In the genomic region with DNA sequence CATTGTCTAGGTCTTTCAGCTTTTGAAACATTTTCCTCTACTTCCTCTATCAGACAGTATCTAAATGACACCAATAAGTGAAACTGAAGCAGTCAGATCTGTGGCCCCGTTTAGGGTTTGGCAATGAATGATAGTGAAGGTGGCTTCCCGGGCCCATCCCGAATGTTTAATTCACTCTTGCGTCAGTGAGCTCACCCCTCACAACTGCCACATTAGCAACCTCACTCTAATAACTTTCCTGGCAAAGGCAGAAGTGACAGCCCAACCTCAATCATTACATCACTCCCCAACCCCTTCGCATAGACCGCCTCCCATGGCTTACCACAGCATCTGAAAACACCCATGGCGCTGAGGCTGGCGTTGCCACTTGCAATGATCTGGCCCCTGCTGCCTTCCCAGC, we compare ENCODE assay signal across 18 cellular contexts.
DNase-seq lines count a peak whose midpoint lies in the region; ATAC-seq and TF ChIP-seq lines count a peak whose summit lies in the region.
"Had no signal": no experiment of that assay in that cellular context is flagged by ENCODE, and none has a peak within 500 bp of the region (broad histone marks: within the 10 kb centered on the region; RNA-seq: fewer than 3 reads in every experiment).

No MANE protein-coding gene starts in this region.

- no peak overlapping the region for H3K23ac ChIP-seq in neuronal stem cell (ENCODE audit: low read depth, low read length, poor library complexity)

- DNase-seq in GM13976 (ENCODE audit: low spot score) (peak; percentile 26), SIG-M5 treated with dmso at 0.1 percent for 504 hours (lab: John Stamatoyannopoulos, UW; ENCODE audit: unreplicated experiment) (peak; percentile 76), neuronal stem cell (ENCODE audit: low spot score) (no peak), SK-N-DZ (ENCODE audit: low spot score) (no peak), HuH-7.5 (ENCODE audit: low spot score) (no peak)
- DNase-seq: activated CD8-positive, alpha-beta T cell treated with anti-CD3 and anti-CD28 coated beads for 36 hours; activated effector memory CD4-positive, alpha-beta T cell treated with Interleukin-2 at 50 U/mL for 16 hours; CD4-positive, alpha-beta T cell; cortex of kidney; H7; head of caudate nucleus; kidney; NCI-H1694 treated with DMSO at 0.1 percent for 48 hours; NCI-H526 had no signal

- H3K9me3 ChIP-seq in neuronal stem cell (replicated peaks in 1 of 2; ENCODE audit: control insufficient read depth in 2 of 2, insufficient read depth in 1 of 2, low read depth in 1 of 2, low read length in 2 of 2) = no peaks in the 10 kb centered on the region
- H3K9me3 ChIP-seq: thoracic aorta had no signal

- no peak overlapping the region for H2AK5ac ChIP-seq in neuronal stem cell (ENCODE audit: low read depth, low read length)

- no peak overlapping the region for H3K4me2 ChIP-seq in neuronal stem cell (ENCODE audit: insufficient read depth, low read length, poor library complexity, severe bottlenecking)

- H3K4ac ChIP-seq in neuronal stem cell (ENCODE audit: low read length) = no peak overlapping the region

- H4K91ac ChIP-seq in neuronal stem cell (ENCODE audit: low read depth, low read length, poor library complexity) = no peak overlapping the region

- H2BK5ac ChIP-seq in neuronal stem cell (ENCODE audit: low read length) = no peak overlapping the region

- H3K9ac ChIP-seq in neuronal stem cell (ENCODE audit: low read depth, low read length, poor library complexity) = no peak overlapping the region

- H3K14ac ChIP-seq in neuronal stem cell (ENCODE audit: low read length) = no peak overlapping the region

- ATAC-seq in HG02610 (IDR thresholded peaks at IDR 0.05; ENCODE audit: unreplicated experiment) = peak; percentile 60
- no peak for ATAC-seq in SK-N-SH treated with all-trans-retinoic acid at 6 μM for 48 hours
- ATAC-seq: activated CD8-positive, alpha-beta T cell treated with anti-CD3 and anti-CD28 coated beads for 36 hours had no signal

- no peaks in the 10 kb centered on the region for H3K79me1 ChIP-seq in neuronal stem cell (ENCODE audit: low read depth, low read length)

- peak overlapping the region; percentile 55 for H3K18ac ChIP-seq in neuronal stem cell (ENCODE audit: low read length)

- H2BK15ac ChIP-seq in neuronal stem cell (ENCODE audit: low read length) = no peak overlapping the region

- H2BK120ac ChIP-seq in neuronal stem cell (ENCODE audit: low read depth, low read length) = no peak overlapping the region

- no CpG with 5 or more reads among the region's 8 CpGs for WGBS in neuronal stem cell (ENCODE audit: extremely low coverage in 2 of 2, insufficient read length in 2 of 2, insufficient replicate concordance in 1 of 2), 2 donors

- in situ Hi-C loops in GM13976 (cut with MboI; ENCODE audit: low sequenced_read_pairs, unreplicated experiment) = no loop called here

- no peak overlapping the region for H2BK12ac ChIP-seq in neuronal stem cell (ENCODE audit: low read length)

- no peak overlapping the region for H3K4me3 ChIP-seq in neuronal stem cell (ENCODE audit: low read length in 2 of 2)
- H3K4me3 ChIP-seq: thoracic aorta had no signal

- peak overlapping the region; percentile 29 for H4K8ac ChIP-seq in neuronal stem cell (ENCODE audit: low read depth, low read length)

- peaks cover 0 to 18% of the 10 kb centered on the region in 2 donors for H3K4me1 ChIP-seq in neuronal stem cell (ENCODE audit: control insufficient read depth in 2 of 2, insufficient read depth in 1 of 2, low read depth in 1 of 2, low read length in 2 of 2)

- H2AFZ ChIP-seq in neuronal stem cell (ENCODE audit: low read length) = no peak overlapping the region

- no peak for TF ChIP-seq CTCF in GM13976 (IDR thresholded peaks at IDR 0.05; ENCODE audit: borderline replicate concordance, control extremely low read depth, extremely low read depth, insufficient read depth, missing control alignments)

- peaks cover 0 to 19% (median 0%) of the 10 kb centered on the region in 3 experiments for H3K27me3 ChIP-seq in neuronal stem cell (ENCODE audit: control insufficient read depth in 3 of 3, insufficient read depth in 3 of 3, low read depth in 1 of 3, low read length in 3 of 3)

- H3K36me3 ChIP-seq in neuronal stem cell (replicated peaks in 1 of 2; ENCODE audit: control insufficient read depth in 2 of 2, insufficient read depth in 2 of 2, low read length in 2 of 2) = no peaks in the 10 kb centered on the region
- H3K36me3 ChIP-seq: thoracic aorta had no signal

- H3K27ac ChIP-seq in neuronal stem cell (replicated peaks; ENCODE audit: low read length) = no peak overlapping the region
- H3K27ac ChIP-seq: RWPE1, thoracic aorta had no signal

TF ChIP-seq in SK-N-SH treated with all-trans-retinoic acid at 6 μM for 48 hours, 23 proteins besides CTCF, POLR2A, EP300 and RAD21:
- no peak for TF ChIP-seq ZC3H10 (CRISPR knock-in tag; IDR thresholded peaks at IDR 0.05)
- no peak for TF ChIP-seq SNAI2 (CRISPR knock-in tag; IDR thresholded peaks at IDR 0.05)
- no peak for TF ChIP-seq ZNF70 (CRISPR knock-in tag; IDR thresholded peaks at IDR 0.05)
- no peak for TF ChIP-seq ZNF565 (CRISPR knock-in tag; conservative IDR thresholded peaks at IDR 0.05; ENCODE audit: low read depth)
- TF ChIP-seq ISL1 (CRISPR knock-in tag; IDR thresholded peaks at IDR 0.05) = no peak
- no peak for TF ChIP-seq BACH2 (CRISPR knock-in tag; IDR thresholded peaks at IDR 0.05; ENCODE audit: borderline replicate concordance)
- no peak for TF ChIP-seq ESRRG (CRISPR knock-in tag; IDR thresholded peaks at IDR 0.05)
- TF ChIP-seq RARB (CRISPR knock-in tag; IDR thresholded peaks at IDR 0.05) = no peak
- TF ChIP-seq, protein P1, sequence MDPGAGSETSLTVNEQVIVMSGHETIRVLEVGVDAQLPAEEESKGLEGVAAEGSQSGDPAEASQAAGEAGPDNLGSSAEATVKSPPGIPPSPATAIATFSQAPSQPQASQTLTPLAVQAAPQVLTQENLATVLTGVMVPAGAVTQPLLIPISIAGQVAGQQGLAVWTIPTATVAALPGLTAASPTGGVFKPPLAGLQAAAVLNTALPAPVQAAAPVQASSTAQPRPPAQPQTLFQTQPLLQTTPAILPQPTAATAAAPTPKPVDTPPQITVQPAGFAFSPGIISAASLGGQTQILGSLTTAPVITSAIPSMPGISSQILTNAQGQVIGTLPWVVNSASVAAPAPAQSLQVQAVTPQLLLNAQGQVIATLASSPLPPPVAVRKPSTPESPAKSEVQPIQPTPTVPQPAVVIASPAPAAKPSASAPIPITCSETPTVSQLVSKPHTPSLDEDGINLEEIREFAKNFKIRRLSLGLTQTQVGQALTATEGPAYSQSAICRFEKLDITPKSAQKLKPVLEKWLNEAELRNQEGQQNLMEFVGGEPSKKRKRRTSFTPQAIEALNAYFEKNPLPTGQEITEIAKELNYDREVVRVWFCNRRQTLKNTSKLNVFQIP (CRISPR knock-in tag; IDR thresholded peaks at IDR 0.05; ENCODE audit: borderline replicate concordance, low read depth) = no peak

Comparison
In these comparisons a context has a peak if more than half of its experiments do, and no peak if none do; other contexts are left out.
1. DNase-seq: peak in GM13976 (single experiment) and SIG-M5 treated with dmso at 0.1 percent for 504 hours (single experiment); none in neuronal stem cell (single experiment), SK-N-DZ (single experiment) and HuH-7.5 (single experiment).